In the genomic region with DNA sequence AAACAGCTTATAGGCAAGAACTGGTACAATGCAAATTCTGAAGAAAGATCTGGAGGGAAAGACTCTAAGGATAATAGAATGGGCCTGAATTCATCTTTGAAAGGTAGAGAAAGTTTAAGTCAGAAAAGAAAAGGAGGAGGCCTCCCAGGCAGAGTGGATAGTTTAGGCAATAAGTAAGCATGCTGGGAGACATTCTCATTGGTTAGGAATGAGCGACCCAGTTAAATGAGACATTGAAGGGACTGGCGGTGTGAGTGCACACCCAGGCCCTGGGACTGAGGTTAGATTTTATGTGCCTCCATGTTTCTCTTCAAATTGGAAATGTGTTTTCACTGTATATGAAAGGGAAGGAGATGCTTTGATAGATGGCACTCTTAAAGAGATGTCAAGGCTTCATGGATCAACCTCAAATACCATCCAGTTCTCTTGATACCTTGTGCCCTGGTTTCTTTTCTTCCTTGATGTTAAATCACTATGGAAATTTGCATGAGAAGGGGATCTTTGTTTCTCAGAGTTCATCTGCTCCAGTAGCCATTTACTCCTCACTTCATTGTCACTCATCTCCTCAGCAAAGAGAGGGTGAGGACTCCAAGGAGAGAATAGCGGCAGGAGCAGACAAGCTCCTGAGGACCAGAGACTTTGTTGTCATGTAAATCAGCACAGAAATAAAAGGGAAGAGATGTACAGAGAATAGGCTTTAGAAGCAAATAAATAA, we compare ENCODE assay signal across 13 cellular contexts.
A peak's percentile ranks its signal among the peaks of the same experiment; 100 is the strongest.
DNase-seq lines count a peak whose midpoint lies in the region; TF ChIP-seq lines count a peak whose summit lies in the region.
"Had no signal": no experiment of that assay in that cellular context is flagged by ENCODE, and none has a peak within 500 bp of the region (broad histone marks: within the 10 kb centered on the region; RNA-seq: fewer than 3 reads in every experiment).

No MANE protein-coding gene starts in this region.

- H2BK5ac ChIP-seq in neuronal stem cell (ENCODE audit: low read length) = no peak overlapping the region

- H2BK120ac ChIP-seq in neuronal stem cell (ENCODE audit: low read depth, low read length) = no peak overlapping the region

- H3K79me1 ChIP-seq in neuronal stem cell (ENCODE audit: low read depth, low read length) = no peaks in the 10 kb centered on the region

- H3K27me3 Mint-ChIP-seq in CD8-positive, alpha-beta memory T cell = no peaks in the 10 kb centered on the region
- H3K27me3 Mint-ChIP-seq: CD4-positive, alpha-beta T cell had no signal

- DNase-seq in HAP-1 (ENCODE audit: low spot score in 2 of 2) (peak; percentile 30 to 55), astrocyte of the spinal cord (ENCODE audit: low read depth, low spot score) (peak; percentile 11), fibroblast of the aortic adventitia (ENCODE audit: low read depth) (peak; percentile 28), neuronal stem cell (ENCODE audit: low spot score) (no peak), DMS153 treated with DMSO at 0.1 percent for 48 hours (lab: John Stamatoyannopoulos, UW; ENCODE audit: unreplicated experiment) (no peak), NCI-H748 (lab: John Stamatoyannopoulos, UW; ENCODE audit: unreplicated experiment) (no peak), substantia nigra (lab: John Stamatoyannopoulos, UW) (no peak)
- DNase-seq in CD8-positive, alpha-beta memory T cell = no peak
- DNase-seq: CD4-positive, alpha-beta T cell; NCI-H146; NCI-H2227 treated with DMSO at 0.1 percent for 48 hours; NCI-H526 had no signal

- no peak overlapping the region for H3K4me3 ChIP-seq in HAP-1
- no peak overlapping the region for H3K4me3 ChIP-seq in astrocyte of the spinal cord (ENCODE audit: low read depth, low read length)
- no peak overlapping the region for H3K4me3 ChIP-seq in fibroblast of the aortic adventitia (ENCODE audit: low read depth, low read length)
- H3K4me3 ChIP-seq in neuronal stem cell (ENCODE audit: low read length in 2 of 2) = peak overlapping the region in 1 of 2 donors; percentile 12
- H3K4me3 ChIP-seq in CD8-positive, alpha-beta memory T cell (ENCODE audit: low read length) = no peak overlapping the region
- H3K4me3 ChIP-seq: SJSA1 had no signal

- H3K4me1 ChIP-seq in HAP-1 (peaks cover 18% of the 10 kb centered on the region), neuronal stem cell (ENCODE audit: control insufficient read depth in 2 of 2, insufficient read depth in 1 of 2, low read depth in 1 of 2, low read length in 2 of 2) (peaks cover 3 to 28% of the 10 kb centered on the region in 2 donors)
- H3K4me1 ChIP-seq in CD8-positive, alpha-beta memory T cell (ENCODE audit: insufficient read depth, low read length) = no peaks in the 10 kb centered on the region
- H3K4me1 ChIP-seq: SJSA1 had no signal

- CTCF ChIA-PET in CD8-positive, alpha-beta memory T cell (lab: Charles Lee) = no interaction called here

- H3K27ac Mint-ChIP-seq in CD8-positive, alpha-beta memory T cell = no peak overlapping the region
- H3K27ac Mint-ChIP-seq: CD4-positive, alpha-beta T cell had no signal

- no peak overlapping the region for H4K91ac ChIP-seq in neuronal stem cell (ENCODE audit: low read depth, low read length, poor library complexity)

- H2BK12ac ChIP-seq in neuronal stem cell (ENCODE audit: low read length) = no peak overlapping the region

- no peak overlapping the region for H2BK15ac ChIP-seq in neuronal stem cell (ENCODE audit: low read length)

- no peak overlapping the region for H3K27ac ChIP-seq in neuronal stem cell (replicated peaks; ENCODE audit: low read length)
- no peak overlapping the region for H3K27ac ChIP-seq in CD8-positive, alpha-beta memory T cell (ENCODE audit: low read depth, low read length)
- no peak overlapping the region for H3K27ac ChIP-seq in substantia nigra (ENCODE audit: low read depth, low read length, poor library complexity, severe bottlenecking)
- H3K27ac ChIP-seq: SJSA1 had no signal

- no peak overlapping the region for H2AK5ac ChIP-seq in neuronal stem cell (ENCODE audit: low read depth, low read length)

- H3K27me3 ChIP-seq in HAP-1 (ENCODE audit: low read depth) (no peaks in the 10 kb centered on the region), neuronal stem cell (ENCODE audit: control insufficient read depth in 3 of 3, insufficient read depth in 3 of 3, low read depth in 1 of 3, low read length in 3 of 3) (no peaks in the 10 kb centered on the region)
- H3K27me3 ChIP-seq in CD8-positive, alpha-beta memory T cell (ENCODE audit: insufficient read depth, low read length, poor library complexity, severe bottlenecking) = no peaks in the 10 kb centered on the region
- H3K27me3 ChIP-seq: SJSA1 had no signal

- peaks cover 0 to 12% (median 2%) of the 10 kb centered on the region in 5 donors for H3K9me3 Mint-ChIP-seq in CD8-positive, alpha-beta memory T cell

- no peak overlapping the region for H4K8ac ChIP-seq in neuronal stem cell (ENCODE audit: low read depth, low read length)

- H2AFZ ChIP-seq in neuronal stem cell (ENCODE audit: low read length) = peak overlapping the region; percentile 70

- no peak overlapping the region for H3K18ac ChIP-seq in neuronal stem cell (ENCODE audit: low read length)

- in situ Hi-C loops in HAP-1 (cut with MboI; ENCODE audit: low sequenced_read_pairs) = no loop called here
- in situ Hi-C loops in astrocyte of the spinal cord (cut with HindIII; ENCODE audit: low sequenced_read_pairs) = no loop called here

- no peak overlapping the region for H3K4ac ChIP-seq in neuronal stem cell (ENCODE audit: low read length)

- no peak for TF ChIP-seq CTCF in astrocyte of the spinal cord (IDR thresholded peaks at IDR 0.05; ENCODE audit: low read depth, low read length)
- TF ChIP-seq CTCF in fibroblast of the aortic adventitia (IDR thresholded peaks at IDR 0.05; ENCODE audit: insufficient read depth, low read length) = no peak

- no peaks in the 10 kb centered on the region for H3K4me1 Mint-ChIP-seq in CD8-positive, alpha-beta memory T cell

- H3K14ac ChIP-seq in neuronal stem cell (ENCODE audit: low read length) = no peak overlapping the region

- H3K23ac ChIP-seq in neuronal stem cell (ENCODE audit: low read depth, low read length, poor library complexity) = no peak overlapping the region

- no peak overlapping the region for H3K4me3 Mint-ChIP-seq in CD8-positive, alpha-beta memory T cell
- H3K4me3 Mint-ChIP-seq: CD4-positive, alpha-beta T cell had no signal

- POLR2A ChIA-PET in CD8-positive, alpha-beta memory T cell (lab: Charles Lee) = no interaction called here

- no CpG with 5 or more reads among the region's 3 CpGs for WGBS in neuronal stem cell (ENCODE audit: extremely low coverage in 2 of 2, insufficient read length in 2 of 2, insufficient replicate concordance in 1 of 2), 2 donors

- H3K9me3 ChIP-seq in HAP-1 = no peaks in the 10 kb centered on the region; the same call in 1 of the 2 replicates
- peaks cover 0 to 2% of the 10 kb centered on the region in 2 donors for H3K9me3 ChIP-seq in neuronal stem cell (replicated peaks in 1 of 2; ENCODE audit: control insufficient read depth in 2 of 2, insufficient read depth in 1 of 2, low read depth in 1 of 2, low read length in 2 of 2)
- H3K9me3 ChIP-seq in CD8-positive, alpha-beta memory T cell (ENCODE audit: low read length) = no peaks in the 10 kb centered on the region
- H3K9me3 ChIP-seq: SJSA1 had no signal

- no peak overlapping the region for H3K9ac ChIP-seq in neuronal stem cell (ENCODE audit: low read depth, low read length, poor library complexity)

- H3K36me3 ChIP-seq in HAP-1 (replicated peaks) (no peaks in the 10 kb centered on the region), neuronal stem cell (replicated peaks in 1 of 2; ENCODE audit: control insufficient read depth in 2 of 2, insufficient read depth in 2 of 2, low read length in 2 of 2) (no peaks in the 10 kb centered on the region)
- H3K36me3 ChIP-seq in CD8-positive, alpha-beta memory T cell (ENCODE audit: insufficient read depth, low read length) = no peaks in the 10 kb centered on the region
- H3K36me3 ChIP-seq: SJSA1 had no signal

- no peaks in the 10 kb centered on the region for H3K36me3 Mint-ChIP-seq in CD8-positive, alpha-beta memory T cell

- H3K4me2 ChIP-seq in neuronal stem cell (ENCODE audit: insufficient read depth, low read length, poor library complexity, severe bottlenecking) = no peak overlapping the region

Comparison
In these comparisons a context has a peak if more than half of its experiments do, and no peak if none do; other contexts are left out.
1. DNase-seq: peak in HAP-1 (2 of 2), astrocyte of the spinal cord (single experiment) and fibroblast of the aortic adventitia (single experiment); none in neuronal stem cell (single experiment), DMS153 treated with DMSO at 0.1 percent for 48 hours (single experiment), NCI-H748 (single experiment), CD8-positive, alpha-beta memory T cell (0 of 5) and substantia nigra (0 of 49).